14 cellular contexts compared by ENCODE assay signal in genomic region chr5:82334856-82335255, GRCh38. TPM values are rescaled to one million over a fixed set of nuclear protein-coding genes. Genes with fewer than 3 reads are reported as not detected.
DNase-seq lines count a peak whose midpoint lies in the region; ATAC-seq and TF ChIP-seq lines count a peak whose summit lies in the region.
"Had no signal": no experiment of that assay in that cellular context is flagged by ENCODE, and none has a peak within 500 bp of the region (broad histone marks: within the 10 kb centered on the region; RNA-seq: fewer than 3 reads in every experiment).

No MANE protein-coding gene starts in this region.

- no peaks in the 10 kb centered on the region for H3K36me3 ChIP-seq in ovary

- 19 to 25% (median 22%) methylated on average over 4 of the region's 4 CpGs for WGBS in ovary, 3 donors

- no peak for DNase-seq in Right ventricle myocardium inferior (ENCODE audit: missing footprints)
- no peak for DNase-seq in cardiac septum (ENCODE audit: low spot score)
- DNase-seq in coronary artery (ENCODE audit: low spot score), result no peak
- no peak for DNase-seq in mesothelial cell of epicardium (ENCODE audit: low spot score in 2 of 2, unreplicated experiment in 2 of 2)
- no peak for DNase-seq in activated CD4-positive, alpha-beta T cell treated with anti-CD3 and anti-CD28 coated beads, Interleukin-2, amount 50 U/mL, for 48 hours
- no peak for DNase-seq in ovary
- no peak for DNase-seq in GM13977 (ENCODE audit: low spot score)
- DNase-seq: ACHN; activated CD4-positive, alpha-beta T cell treated with anti-CD3 and anti-CD28 coated beads, Interleukin-2, amount 50 U/mL, for 1 hour; activated naive CD8-positive, alpha-beta T cell treated with anti-CD3 and anti-CD28 coated beads for 36 hours; NCI-H187 treated with DMSO at 0.1 percent for 48 hours; stimulated activated CD4-positive, alpha-beta T cell treated with anti-CD3 and anti-CD28 coated beads, Interleukin-2, amount 100 ng/mL, for 24 hours had no signal

- ATAC-seq in Right ventricle myocardium inferior (peak; percentile 85), GM18870 (IDR thresholded peaks at IDR 0.05; ENCODE audit: unreplicated experiment) (no peak)

- peaks cover 13% of the 10 kb centered on the region for H3K4me1 Mint-ChIP-seq in mesothelial cell of epicardium
- H3K4me1 Mint-ChIP-seq: activated naive CD8-positive, alpha-beta T cell treated with anti-CD3 and anti-CD28 coated beads for 36 hours had no signal

- H3K4me3 ChIP-seq in coronary artery (peak overlapping the region; percentile 34), ovary (no peak overlapping the region)

- intact Hi-C loops in Right ventricle myocardium inferior (cut with DNase I) (no loop called here), cardiac septum (cut with DNase I) (loop anchor here (2.0 to 10.0 kb wide), 2 partner anchors 22 to 1070 kb away; no protein-coding TSS in a partner anchor), ovary (cut with DNase I) (no loop called here)

- TF ChIP-seq CTCF in coronary artery (IDR thresholded peaks at IDR 0.05), result no peak
- no peak for TF ChIP-seq CTCF in mesothelial cell of epicardium (IDR thresholded peaks at IDR 0.05; ENCODE audit: unreplicated experiment)
- TF ChIP-seq CTCF in ovary (IDR thresholded peaks at IDR 0.05), result no peak
- TF ChIP-seq CTCF in GM13977 (IDR thresholded peaks at IDR 0.05; ENCODE audit: extremely low read depth, insufficient read depth, missing control alignments), result no peak

- no peaks in the 10 kb centered on the region for H3K9me3 ChIP-seq in ovary

- in situ Hi-C loops in GM13977 (cut with MboI; ENCODE audit: low pct_unique_long_range_greater_than_20kb, low sequenced_read_pairs, unreplicated experiment), result no loop called here

- no peaks in the 10 kb centered on the region for H3K27me3 ChIP-seq in ovary

- peaks cover 5% of the 10 kb centered on the region for H3K4me1 ChIP-seq in ovary (ENCODE audit: insufficient read depth)

- H3K27ac Mint-ChIP-seq in mesothelial cell of epicardium, result peak overlapping the region; percentile 78
- H3K27ac Mint-ChIP-seq: activated naive CD8-positive, alpha-beta T cell treated with anti-CD3 and anti-CD28 coated beads for 36 hours had no signal

- H3K4me3 Mint-ChIP-seq in mesothelial cell of epicardium, result no peak overlapping the region
- H3K4me3 Mint-ChIP-seq: activated naive CD8-positive, alpha-beta T cell treated with anti-CD3 and anti-CD28 coated beads for 36 hours had no signal

- peak overlapping the region; percentile 94 to 96 for H3K27ac ChIP-seq in coronary artery
- H3K27ac ChIP-seq in ovary, result no peak overlapping the region
- H3K27ac ChIP-seq: RWPE1 had no signal

- H3K9me3 Mint-ChIP-seq in mesothelial cell of epicardium, result peaks cover 6% of the 10 kb centered on the region
- H3K9me3 Mint-ChIP-seq: activated naive CD8-positive, alpha-beta T cell treated with anti-CD3 and anti-CD28 coated beads for 36 hours had no signal

- no peak for TF ChIP-seq EP300 in ovary (IDR thresholded peaks at IDR 0.05)

- no peaks in the 10 kb centered on the region for H3K27me3 Mint-ChIP-seq in mesothelial cell of epicardium (ENCODE audit: low read depth)

- TF ChIP-seq POLR2A in ovary (IDR thresholded peaks at IDR 0.05), result no peak

- no peaks in the 10 kb centered on the region for H3K36me3 Mint-ChIP-seq in mesothelial cell of epicardium
- H3K36me3 Mint-ChIP-seq: activated naive CD8-positive, alpha-beta T cell treated with anti-CD3 and anti-CD28 coated beads for 36 hours had no signal

RNA-seq across cellular contexts. Expression of gene RPS23, which starts 56.7 kb away (rescaled TPM):
- total RNA-seq in Right ventricle myocardium inferior (1,242 TPM), cardiac septum (784 TPM), mesothelial cell of epicardium (2,105 to 2,236 TPM (median 2,214 TPM) in 3 replicates), ovary (1,000 to 10,000 TPM; 3,397 to 8,268 (median 4,388) TPM)
- polyA plus RNA-seq in ovary, result 1,000 to 10,000 TPM; 6,514 to 6,535 TPM

Comparison
In these comparisons a context has a peak if more than half of its experiments do, and no peak if none do; other contexts are left out.
1. H3K27ac ChIP-seq: peak in coronary artery (2 of 2); none in ovary (0 of 2).